Comparison of ENCODE assay signal across 8 cellular contexts in genomic region chr11:5282652-5283051, GRCh38. TPM values are rescaled to one million over a fixed set of nuclear protein-coding genes. Genes with fewer than 3 reads are reported as not detected.
"Had no signal": no experiment of that assay in that cellular context is flagged by ENCODE, and none has a peak within 500 bp of the region (broad histone marks: within the 10 kb centered on the region; RNA-seq: fewer than 3 reads in every experiment).

No MANE protein-coding gene starts in this region.

- H3K27ac ChIP-seq: HL-60, KMS-11 had no signal

- DNase-seq: KBM-7, KG1 had no signal

- H3K9me3 Mint-ChIP-seq: IgD-negative memory B cell had no signal

- FAIRE-seq: HepG2, HTR-8/SVneo had no signal

- H3K36me3 Mint-ChIP-seq: IgD-negative memory B cell had no signal

- ATAC-seq: HepG2 had no signal

- H3K9ac ChIP-seq: KMS-11 had no signal

- H3K4me2 ChIP-seq: KMS-11 had no signal

- H3K27ac Mint-ChIP-seq: IgD-negative memory B cell had no signal

RNA-seq across cellular contexts. Expression of gene HBE1, which starts 12.9 kb away (rescaled TPM):
- total RNA-seq: HT-29 had no signal
- polyA plus RNA-seq: IgD-negative memory B cell had no signal

RNA-seq across cellular contexts. Expression of gene OR51B4, which starts 19.1 kb away (rescaled TPM):
- total RNA-seq: HT-29 had no signal
- polyA plus RNA-seq: IgD-negative memory B cell had no signal

RNA-seq across cellular contexts. Expression of gene HBG2, which starts 28.1 kb away (rescaled TPM):
- total RNA-seq: HepG2, HT-29 had no signal
- polyA plus RNA-seq: HepG2 had no signal

RNA-seq across cellular contexts. Expression of gene HBG1, which starts 33.0 kb away (rescaled TPM):
- total RNA-seq: HepG2, HT-29 had no signal
- polyA plus RNA-seq: HepG2, IgD-negative memory B cell had no signal

RNA-seq across cellular contexts. Expression of gene OR51B2, which starts 41.4 kb away (rescaled TPM):
- total RNA-seq: HepG2, HT-29 had no signal
- polyA plus RNA-seq: HepG2, IgD-negative memory B cell had no signal
